In the genomic region with DNA sequence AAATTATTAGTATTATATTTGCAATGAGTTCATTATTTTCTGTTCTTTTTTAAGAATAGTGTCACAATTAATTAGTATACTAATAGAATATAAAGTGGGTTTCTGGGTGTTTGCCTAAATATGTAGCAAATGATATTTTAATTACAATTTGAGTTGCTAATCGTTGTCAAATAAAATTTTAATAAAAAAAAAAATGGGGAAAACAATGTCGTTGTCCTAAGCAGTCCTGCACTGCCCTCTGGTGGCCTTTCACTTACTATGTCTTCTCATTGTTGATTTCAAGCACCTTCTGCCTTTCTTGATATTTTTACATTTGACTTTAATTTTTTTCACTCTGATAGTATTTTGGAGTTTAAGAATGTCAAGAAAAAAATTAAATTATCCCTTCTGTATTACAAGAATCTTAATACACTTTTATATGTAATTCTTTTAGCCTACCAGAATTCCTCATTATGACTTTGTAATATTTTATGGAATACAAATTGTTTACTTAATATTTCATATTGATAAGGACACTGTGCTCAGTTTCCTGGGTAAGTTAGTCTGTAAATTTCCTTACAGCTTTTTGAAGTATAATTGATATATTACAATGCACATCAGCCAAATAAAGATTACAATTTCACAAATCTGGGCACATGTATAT, we compare ENCODE assay signal across 8 cellular contexts.
DNase-seq lines count a peak whose midpoint lies in the region; ATAC-seq and TF ChIP-seq lines count a peak whose summit lies in the region.

No MANE protein-coding gene starts in this region.

- H3K36me3 ChIP-seq in ascending aorta: no peaks in the 10 kb centered on the region

- H3K27me3 ChIP-seq in ascending aorta: no peaks in the 10 kb centered on the region

- peak in 2 of 3 experiments; percentile 43 to 50 for TF ChIP-seq CTCF in ascending aorta (IDR thresholded peaks at IDR 0.05)

- intact Hi-C loops in ascending aorta (cut with DNase I): no loop called here

- in situ Hi-C loops in G401 (cut with HindIII; ENCODE audit: low sequenced_read_pairs): no loop called here

- H3K27ac ChIP-seq in ascending aorta: no peak overlapping the region

- DNase-seq in A172 (ENCODE audit: low spot score): peak; percentile 56
- DNase-seq in G401 (ENCODE audit: low spot score): peak; percentile 13
- DNase-seq in NCI-H1694 treated with DMSO at 0.1 percent for 48 hours (lab: John Stamatoyannopoulos, UW): peak; percentile 31
- DNase-seq in ascending aorta (ENCODE audit: low spot score in 2 of 2): no peak
- no peak for DNase-seq in left lobe of liver (ENCODE audit: low spot score)
- no peak for DNase-seq in germinal center (ENCODE audit: low spot score)

- H3K4me1 ChIP-seq in ascending aorta: no peaks in the 10 kb centered on the region

- H3K4me3 ChIP-seq in ascending aorta: no peak overlapping the region

- ATAC-seq in left lobe of liver: peak; percentile 55
- ATAC-seq in HG03097 (IDR thresholded peaks at IDR 0.05; ENCODE audit: low FRiP score, unreplicated experiment): no peak
- no peak for ATAC-seq in HG02981 (IDR thresholded peaks at IDR 0.05; ENCODE audit: unreplicated experiment)

- H3K9me3 ChIP-seq in ascending aorta: no peaks in the 10 kb centered on the region

Comparison
In these comparisons a context has a peak if more than half of its experiments do, and no peak if none do; other contexts are left out.
1. DNase-seq: peak in A172 (single experiment), G401 (single experiment) and NCI-H1694 treated with DMSO at 0.1 percent for 48 hours (single experiment); none in ascending aorta (0 of 2), left lobe of liver (single experiment) and germinal center (single experiment).